Comparison of ENCODE assay signal across 10 cellular contexts in genomic region chr20:57464642-57465211, GRCh38.
DNase-seq lines count a peak whose midpoint lies in the region; ATAC-seq, FAIRE-seq and TF ChIP-seq lines count a peak whose summit lies in the region.
"Had no signal": no experiment of that assay in that cellular context is flagged by ENCODE, and none has a peak within 500 bp of the region (broad histone marks: within the 10 kb centered on the region; RNA-seq: fewer than 3 reads in every experiment).

No MANE protein-coding gene starts in this region.

- H3K4me3 ChIP-seq in A549: no peak overlapping the region
- H3K4me3 ChIP-seq in stomach: no peak overlapping the region
- H3K4me3 ChIP-seq: sigmoid colon had no signal

- H3K36me3 ChIP-seq in stomach: no peaks in the 10 kb centered on the region
- H3K36me3 ChIP-seq: sigmoid colon had no signal

- CTCF ChIA-PET in A549 (lab: Yijun Ruan, JAX): interaction anchor here (1.1 to 2.7 kb wide), 3 partner anchors 10 to 31 kb away, joined by 3 to 7 read pairs (median 4); no protein-coding TSS in a partner anchor

- TF ChIP-seq RAD21 in A549 (conservative IDR thresholded peaks at IDR 0.05 in 1 of 2, IDR thresholded peaks at IDR 0.05 in 1 of 2): no peak

- H3K4me1 ChIP-seq in A549 (no peaks in the 10 kb centered on the region), foreskin keratinocyte (no peaks in the 10 kb centered on the region), stomach (peaks cover 0 to 8% (median under 1%) of the 10 kb centered on the region in 4 donors)

- DNase-seq in A549 (ENCODE audit: low read depth in 1 of 2, low spot score in 1 of 2): peak; percentile 63 to 71
- no peak for DNase-seq in GM13977 (ENCODE audit: low spot score)
- peak; percentile 28 for DNase-seq in RKO (ENCODE audit: low spot score)
- no peak for DNase-seq in foreskin keratinocyte
- DNase-seq in stomach: no peak
- DNase-seq in stimulated activated CD4-positive, alpha-beta T cell treated with anti-CD3 and anti-CD28 coated beads, Interleukin-15, amount 100 ng/mL, for 24 hours: no peak
- no peak for DNase-seq in NCI-H1694 (lab: John Stamatoyannopoulos, UW)
- no peak for DNase-seq in SK-N-DZ (ENCODE audit: low spot score)
- DNase-seq: NCI-H2227 treated with DMSO at 0.1 percent for 48 hours, sigmoid colon had no signal

- POLR2A ChIA-PET in A549 (lab: Yijun Ruan, JAX): no interaction called here

- no peak for TF ChIP-seq EP300 in A549 (IDR thresholded peaks at IDR 0.05)
- TF ChIP-seq EP300 in stomach (IDR thresholded peaks at IDR 0.05): no peak

- TF ChIP-seq CTCF in A549 (IDR thresholded peaks at IDR 0.05) (no peak), GM13977 (IDR thresholded peaks at IDR 0.05; ENCODE audit: extremely low read depth, insufficient read depth, missing control alignments) (peak; percentile 2), foreskin keratinocyte (conservative IDR thresholded peaks at IDR 0.05) (peak; percentile 35), stomach (IDR thresholded peaks at IDR 0.05) (no peak)

- H3K27ac ChIP-seq in A549 (no peak overlapping the region), foreskin keratinocyte (no peak overlapping the region), stomach (no peak overlapping the region)

- in situ Hi-C loops in GM13977 (cut with MboI; ENCODE audit: low pct_unique_long_range_greater_than_20kb, low sequenced_read_pairs, unreplicated experiment): no loop called here

- FAIRE-seq in A549 (lab: Jason Lieb, UNC): no peak

- WGBS in A549 (ENCODE audit: missing lambda C conversion rate): 39% methylated on average over 10 of the region's 13 CpGs
- WGBS in stomach, 5 donors: 74 to 83% (median 81%) methylated on average over 12 to 13 of the region's 13 CpGs

- intact Hi-C loops in stomach (cut with DNase I; ENCODE audit: low total_unique reads): no loop called here

- H3K27me3 ChIP-seq in foreskin keratinocyte (peaks cover 35% of the 10 kb centered on the region), stomach (peaks cover 0 to 15% (median 0%) of the 10 kb centered on the region in 3 donors)
- H3K27me3 ChIP-seq: sigmoid colon had no signal

- H3K9me3 ChIP-seq in A549: no peaks in the 10 kb centered on the region
- no peaks in the 10 kb centered on the region for H3K9me3 ChIP-seq in stomach
- H3K9me3 ChIP-seq: sigmoid colon had no signal

- ATAC-seq in A549: peak; percentile 73 to 89
- peak; percentile 72 for ATAC-seq in foreskin keratinocyte

- H3K4me2 ChIP-seq in A549: no peak overlapping the region

- no peak for TF ChIP-seq POLR2A in A549 (IDR thresholded peaks at IDR 0.05; ENCODE audit: low read length)
- TF ChIP-seq POLR2A in stomach (IDR thresholded peaks at IDR 0.05): no peak

TF ChIP-seq in A549, 52 proteins besides CTCF, POLR2A, EP300 and RAD21:
- TF ChIP-seq CEBPB (IDR thresholded peaks at IDR 0.05) (peak; percentile 54 to 94; a peak in 3 of 4 replicates), ESRRA (IDR thresholded peaks at IDR 0.05; ENCODE audit: borderline replicate concordance, low read length) (peak; percentile 96), RNF2 (IDR thresholded peaks at IDR 0.05; ENCODE audit: borderline replicate concordance, low read depth) (no peak)
TF ChIP-seq in A549: peak in this region for 2.

Comparison
In these comparisons a context has a peak if more than half of its experiments do, and no peak if none do; other contexts are left out.
1. DNase-seq: peak in A549 (2 of 2) and RKO (single experiment); none in GM13977 (single experiment), foreskin keratinocyte (0 of 2), stomach (single experiment), stimulated activated CD4-positive, alpha-beta T cell treated with anti-CD3 and anti-CD28 coated beads, Interleukin-15, amount 100 ng/mL, for 24 hours (single experiment), NCI-H1694 (single experiment) and SK-N-DZ (single experiment).
2. CTCF ChIP-seq: peak in GM13977 (single experiment) and foreskin keratinocyte (single experiment); none in A549 (single experiment) and stomach (0 of 7).